2 cellular contexts compared by ENCODE assay signal in the genomic region with DNA sequence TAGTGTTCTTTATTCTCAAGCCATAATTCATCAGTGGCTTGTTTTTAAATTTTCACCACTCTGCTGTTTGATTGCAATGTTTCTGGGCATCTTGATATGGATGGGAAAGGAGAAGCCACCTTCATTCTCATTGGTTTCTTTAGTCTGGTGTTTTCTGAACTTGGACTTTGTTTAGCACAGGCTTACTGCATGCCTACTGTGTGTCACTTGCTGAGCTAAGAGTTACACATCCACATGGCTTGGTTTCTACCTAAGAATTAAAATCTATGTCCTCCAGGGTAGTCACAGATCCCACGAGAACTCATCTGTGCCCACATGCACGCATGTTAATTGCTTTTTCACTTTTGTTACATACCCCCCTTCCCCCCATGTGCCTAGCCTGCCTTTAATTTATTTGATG.
TF ChIP-seq lines count a peak whose summit lies in the region.

No MANE protein-coding gene starts in this region.

TF ChIP-seq in A549, 52 proteins besides CTCF, POLR2A, EP300 and RAD21:
- TF ChIP-seq POLR2AphosphoS2 (conservative IDR thresholded peaks at IDR 0.05; ENCODE audit: low read length) (no peak), RNF2 (IDR thresholded peaks at IDR 0.05; ENCODE audit: borderline replicate concordance, low read depth) (no peak), MYC (IDR thresholded peaks at IDR 0.05; ENCODE audit: borderline replicate concordance, low read length) (no peak), CHD2 (IDR thresholded peaks at IDR 0.05; ENCODE audit: low read length, partially characterized antibody) (no peak), MAFK (IDR thresholded peaks at IDR 0.05; ENCODE audit: partially characterized antibody) (no peak), ZSCAN20 (CRISPR knock-in tag; IDR thresholded peaks at IDR 0.05) (no peak), MAZ (IDR thresholded peaks at IDR 0.05; ENCODE audit: borderline replicate concordance, low read depth, low read length) (no peak), HOXB5 (CRISPR knock-in tag; IDR thresholded peaks at IDR 0.05) (no peak), NPAS2 (CRISPR knock-in tag; IDR thresholded peaks at IDR 0.05; ENCODE audit: borderline replicate concordance) (no peak), CBX8 (IDR thresholded peaks at IDR 0.05) (no peak), HDAC2 (IDR thresholded peaks at IDR 0.05) (no peak), ZFP36 (IDR thresholded peaks at IDR 0.05; ENCODE audit: borderline replicate concordance, partially characterized antibody) (no peak), FOXS1 (CRISPR knock-in tag; IDR thresholded peaks at IDR 0.05) (no peak), FOSL2 (IDR thresholded peaks at IDR 0.05) (no peak), FOSL2 (CRISPR knock-in tag; IDR thresholded peaks at IDR 0.05) (no peak), KDM5A (IDR thresholded peaks at IDR 0.05) (no peak), HEYL (CRISPR knock-in tag; IDR thresholded peaks at IDR 0.05) (no peak), HOXB13 (CRISPR knock-in tag; IDR thresholded peaks at IDR 0.05; ENCODE audit: low read depth) (no peak)
- TF ChIP-seq, protein P1, sequence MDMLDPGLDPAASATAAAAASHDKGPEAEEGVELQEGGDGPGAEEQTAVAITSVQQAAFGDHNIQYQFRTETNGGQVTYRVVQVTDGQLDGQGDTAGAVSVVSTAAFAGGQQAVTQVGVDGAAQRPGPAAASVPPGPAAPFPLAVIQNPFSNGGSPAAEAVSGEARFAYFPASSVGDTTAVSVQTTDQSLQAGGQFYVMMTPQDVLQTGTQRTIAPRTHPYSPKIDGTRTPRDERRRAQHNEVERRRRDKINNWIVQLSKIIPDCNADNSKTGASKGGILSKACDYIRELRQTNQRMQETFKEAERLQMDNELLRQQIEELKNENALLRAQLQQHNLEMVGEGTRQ (IDR thresholded peaks at IDR 0.05): no peak

TF ChIP-seq in GM12878, 131 proteins besides CTCF, POLR2A, EP300 and RAD21:
- TF ChIP-seq DPF2 (IDR thresholded peaks at IDR 0.05) (0 out of 2 replicates have a peak, but pooled peaks have one; percentile 37), STAT3 (IDR thresholded peaks at IDR 0.05; ENCODE audit: low read depth, low read length) (no peak), MYC (IDR thresholded peaks at IDR 0.05; ENCODE audit: insufficient read depth, insufficient read length, insufficient replicate concordance, low read length, severe bottlenecking) (no peak), RUNX3 (IDR thresholded peaks at IDR 0.05; ENCODE audit: low read length) (no peak), CHD2 (IDR thresholded peaks at IDR 0.05; ENCODE audit: borderline replicate concordance, low read depth, low read length) (0 out of 2 replicates have a peak, but pooled peaks have one; percentile 13), MXI1 (IDR thresholded peaks at IDR 0.05; ENCODE audit: low read depth, low read length) (no peak), FOXK2 (IDR thresholded peaks at IDR 0.05) (no peak)
- TF ChIP-seq, protein P2, sequence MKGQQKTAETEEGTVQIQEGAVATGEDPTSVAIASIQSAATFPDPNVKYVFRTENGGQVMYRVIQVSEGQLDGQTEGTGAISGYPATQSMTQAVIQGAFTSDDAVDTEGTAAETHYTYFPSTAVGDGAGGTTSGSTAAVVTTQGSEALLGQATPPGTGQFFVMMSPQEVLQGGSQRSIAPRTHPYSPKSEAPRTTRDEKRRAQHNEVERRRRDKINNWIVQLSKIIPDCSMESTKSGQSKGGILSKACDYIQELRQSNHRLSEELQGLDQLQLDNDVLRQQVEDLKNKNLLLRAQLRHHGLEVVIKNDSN (IDR thresholded peaks at IDR 0.05; ENCODE audit: borderline replicate concordance, extremely low read length, insufficient read depth, low read depth, low read length): no peak
